In the genomic region with DNA sequence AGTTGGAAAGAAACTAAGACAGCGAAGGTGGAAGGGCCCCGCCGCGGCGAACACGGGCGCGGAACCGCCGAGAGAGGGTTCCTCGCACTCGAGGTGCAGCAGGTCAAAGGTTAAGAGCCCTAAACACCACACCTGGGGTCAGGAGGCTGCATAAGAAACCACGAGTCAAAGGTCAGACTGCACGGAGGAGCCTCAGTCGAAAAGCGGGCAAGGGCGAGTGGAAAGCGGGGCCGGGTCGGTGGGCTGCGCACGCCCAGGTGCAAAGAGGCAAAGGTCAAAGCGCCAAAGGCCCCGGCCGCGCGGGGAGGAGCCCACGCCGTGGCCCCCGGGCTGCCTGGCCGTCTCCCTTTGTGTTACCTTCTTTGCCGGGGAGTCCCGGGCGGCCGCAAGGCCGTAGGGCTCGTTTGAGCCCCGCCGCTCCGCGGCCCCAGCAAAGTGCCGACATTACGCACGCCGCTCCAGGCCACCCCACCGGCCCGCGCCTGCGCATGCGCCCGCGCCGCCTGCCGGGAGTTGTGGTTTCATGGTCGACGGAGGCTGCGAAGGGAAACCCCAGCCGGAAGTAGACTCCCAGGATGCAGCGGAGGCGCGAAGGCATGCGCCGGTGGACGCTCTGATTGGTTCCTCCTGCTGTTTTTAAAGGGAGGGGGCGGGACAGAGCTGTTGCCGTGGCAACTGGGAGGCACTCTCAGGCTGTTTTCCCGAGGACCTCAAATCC, we compare ENCODE assay signal across 1 cellular context.
TF ChIP-seq lines count a peak whose summit lies in the region.

POLRMT (minus strand) TSS at position 470 of the 718 bp plus-strand sequence; CDS start at position 445, 25 bp downstream.

TF ChIP-seq in GM12878, 131 proteins besides CTCF, POLR2A, EP300 and RAD21 (continued from another document and continues in another):
- TF ChIP-seq CUX1 (IDR thresholded peaks at IDR 0.05; ENCODE audit: insufficient replicate concordance, low read depth, low read length) (no peak), MTA3 (IDR thresholded peaks at IDR 0.05; ENCODE audit: borderline replicate concordance, low read length) (no peak), NRF1 (conservative IDR thresholded peaks at IDR 0.05; ENCODE audit: low read depth, low read length) (peak; percentile 79), YBX1 (IDR thresholded peaks at IDR 0.05) (no peak), DPF2 (IDR thresholded peaks at IDR 0.05) (no peak; the same call in 1 of the 2 replicates), TBL1XR1 (IDR thresholded peaks at IDR 0.05; ENCODE audit: low read depth, low read length) (no peak), BMI1 (IDR thresholded peaks at IDR 0.05; ENCODE audit: borderline replicate concordance) (peak; percentile 98), CBFB (IDR thresholded peaks at IDR 0.05; ENCODE audit: low read depth) (0 out of 2 replicates have a peak, but pooled peaks have one; percentile 18), HCFC1 (IDR thresholded peaks at IDR 0.05; ENCODE audit: low read length) (peak; percentile 86), SMC3 (IDR thresholded peaks at IDR 0.05; ENCODE audit: borderline replicate concordance, low read length) (no peak), YY1 (IDR thresholded peaks at IDR 0.05; ENCODE audit: low read depth, low read length) (peak; percentile 84), MEF2B (IDR thresholded peaks at IDR 0.05; ENCODE audit: partially characterized antibody, poor library complexity, severe bottlenecking) (peak; percentile 55), NR2C1 (IDR thresholded peaks at IDR 0.05) (peak; percentile 93), SIX5 (IDR thresholded peaks at IDR 0.05; ENCODE audit: low read depth, low read length, severe bottlenecking) (peak; percentile 76), ESRRA (IDR thresholded peaks at IDR 0.05; ENCODE audit: low read length) (peak; percentile 50; the same call in 1 of the 2 replicates), NFIC (IDR thresholded peaks at IDR 0.05; ENCODE audit: low read depth, low read length) (no peak), CBX3 (IDR thresholded peaks at IDR 0.05; ENCODE audit: borderline replicate concordance, low read depth) (no peak), EGR1 (IDR thresholded peaks at IDR 0.05; ENCODE audit: borderline replicate concordance in 1 of 2, low read depth in 2 of 2, low read length in 2 of 2) (no peak; a peak in 1 of 3 replicates), ETV6 (conservative IDR thresholded peaks at IDR 0.05 in 1 of 2, IDR thresholded peaks at IDR 0.05 in 1 of 2; ENCODE audit: borderline replicate concordance in 1 of 2, low read depth in 1 of 2) (no peak), IRF4 (IDR thresholded peaks at IDR 0.05; ENCODE audit: low read depth, low read length) (no peak), HSF1 (IDR thresholded peaks at IDR 0.05; ENCODE audit: low read depth, low read length) (no peak), KAT2A (conservative IDR thresholded peaks at IDR 0.05; ENCODE audit: control insufficient read depth, low read depth, low read length) (no peak), MEF2A (IDR thresholded peaks at IDR 0.05; ENCODE audit: insufficient read depth, low read depth, low read length) (no peak), JUND (IDR thresholded peaks at IDR 0.05; ENCODE audit: low read depth, low read length) (no peak), TCF7 (IDR thresholded peaks at IDR 0.05; ENCODE audit: borderline replicate concordance) (no peak), CHD2 (IDR thresholded peaks at IDR 0.05; ENCODE audit: borderline replicate concordance, low read depth, low read length) (peak; percentile 91), KLF5 (IDR thresholded peaks at IDR 0.05; ENCODE audit: partially characterized antibody) (peak; percentile 47), RB1 (IDR thresholded peaks at IDR 0.05; ENCODE audit: borderline replicate concordance) (no peak), JUNB (IDR thresholded peaks at IDR 0.05) (no peak), BCLAF1 (IDR thresholded peaks at IDR 0.05) (no peak), SREBF1 (IDR thresholded peaks at IDR 0.05; ENCODE audit: low read length) (peak; percentile 41; the same call in 1 of the 2 replicates)
- TF ChIP-seq, protein P1, sequence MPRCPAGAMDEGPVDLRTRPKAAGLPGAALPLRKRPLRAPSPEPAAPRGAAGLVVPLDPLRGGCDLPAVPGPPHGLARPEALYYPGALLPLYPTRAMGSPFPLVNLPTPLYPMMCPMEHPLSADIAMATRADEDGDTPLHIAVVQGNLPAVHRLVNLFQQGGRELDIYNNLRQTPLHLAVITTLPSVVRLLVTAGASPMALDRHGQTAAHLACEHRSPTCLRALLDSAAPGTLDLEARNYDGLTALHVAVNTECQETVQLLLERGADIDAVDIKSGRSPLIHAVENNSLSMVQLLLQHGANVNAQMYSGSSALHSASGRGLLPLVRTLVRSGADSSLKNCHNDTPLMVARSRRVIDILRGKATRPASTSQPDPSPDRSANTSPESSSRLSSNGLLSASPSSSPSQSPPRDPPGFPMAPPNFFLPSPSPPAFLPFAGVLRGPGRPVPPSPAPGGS (IDR thresholded peaks at IDR 0.05; ENCODE audit: borderline replicate concordance, insufficient read depth, low read depth, low read length, poor library complexity, severe bottlenecking): no peak
- TF ChIP-seq, protein P2, sequence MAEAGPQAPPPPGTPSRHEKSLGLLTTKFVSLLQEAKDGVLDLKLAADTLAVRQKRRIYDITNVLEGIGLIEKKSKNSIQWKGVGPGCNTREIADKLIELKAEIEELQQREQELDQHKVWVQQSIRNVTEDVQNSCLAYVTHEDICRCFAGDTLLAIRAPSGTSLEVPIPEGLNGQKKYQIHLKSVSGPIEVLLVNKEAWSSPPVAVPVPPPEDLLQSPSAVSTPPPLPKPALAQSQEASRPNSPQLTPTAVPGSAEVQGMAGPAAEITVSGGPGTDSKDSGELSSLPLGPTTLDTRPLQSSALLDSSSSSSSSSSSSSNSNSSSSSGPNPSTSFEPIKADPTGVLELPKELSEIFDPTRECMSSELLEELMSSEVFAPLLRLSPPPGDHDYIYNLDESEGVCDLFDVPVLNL (IDR thresholded peaks at IDR 0.05; ENCODE audit: low read depth, low read length): no peak
- TF ChIP-seq, protein P3, sequence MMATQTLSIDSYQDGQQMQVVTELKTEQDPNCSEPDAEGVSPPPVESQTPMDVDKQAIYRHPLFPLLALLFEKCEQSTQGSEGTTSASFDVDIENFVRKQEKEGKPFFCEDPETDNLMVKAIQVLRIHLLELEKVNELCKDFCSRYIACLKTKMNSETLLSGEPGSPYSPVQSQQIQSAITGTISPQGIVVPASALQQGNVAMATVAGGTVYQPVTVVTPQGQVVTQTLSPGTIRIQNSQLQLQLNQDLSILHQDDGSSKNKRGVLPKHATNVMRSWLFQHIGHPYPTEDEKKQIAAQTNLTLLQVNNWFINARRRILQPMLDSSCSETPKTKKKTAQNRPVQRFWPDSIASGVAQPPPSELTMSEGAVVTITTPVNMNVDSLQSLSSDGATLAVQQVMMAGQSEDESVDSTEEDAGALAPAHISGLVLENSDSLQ (IDR thresholded peaks at IDR 0.05): peak; percentile 98
- TF ChIP-seq, protein P4, sequence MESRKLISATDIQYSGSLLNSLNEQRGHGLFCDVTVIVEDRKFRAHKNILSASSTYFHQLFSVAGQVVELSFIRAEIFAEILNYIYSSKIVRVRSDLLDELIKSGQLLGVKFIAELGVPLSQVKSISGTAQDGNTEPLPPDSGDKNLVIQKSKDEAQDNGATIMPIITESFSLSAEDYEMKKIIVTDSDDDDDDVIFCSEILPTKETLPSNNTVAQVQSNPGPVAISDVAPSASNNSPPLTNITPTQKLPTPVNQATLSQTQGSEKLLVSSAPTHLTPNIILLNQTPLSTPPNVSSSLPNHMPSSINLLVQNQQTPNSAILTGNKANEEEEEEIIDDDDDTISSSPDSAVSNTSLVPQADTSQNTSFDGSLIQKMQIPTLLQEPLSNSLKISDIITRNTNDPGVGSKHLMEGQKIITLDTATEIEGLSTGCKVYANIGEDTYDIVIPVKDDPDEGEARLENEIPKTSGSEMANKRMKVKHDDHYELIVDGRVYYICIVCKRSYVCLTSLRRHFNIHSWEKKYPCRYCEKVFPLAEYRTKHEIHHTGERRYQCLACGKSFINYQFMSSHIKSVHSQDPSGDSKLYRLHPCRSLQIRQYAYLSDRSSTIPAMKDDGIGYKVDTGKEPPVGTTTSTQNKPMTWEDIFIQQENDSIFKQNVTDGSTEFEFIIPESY (IDR thresholded peaks at IDR 0.05): no peak
- TF ChIP-seq, protein P5, sequence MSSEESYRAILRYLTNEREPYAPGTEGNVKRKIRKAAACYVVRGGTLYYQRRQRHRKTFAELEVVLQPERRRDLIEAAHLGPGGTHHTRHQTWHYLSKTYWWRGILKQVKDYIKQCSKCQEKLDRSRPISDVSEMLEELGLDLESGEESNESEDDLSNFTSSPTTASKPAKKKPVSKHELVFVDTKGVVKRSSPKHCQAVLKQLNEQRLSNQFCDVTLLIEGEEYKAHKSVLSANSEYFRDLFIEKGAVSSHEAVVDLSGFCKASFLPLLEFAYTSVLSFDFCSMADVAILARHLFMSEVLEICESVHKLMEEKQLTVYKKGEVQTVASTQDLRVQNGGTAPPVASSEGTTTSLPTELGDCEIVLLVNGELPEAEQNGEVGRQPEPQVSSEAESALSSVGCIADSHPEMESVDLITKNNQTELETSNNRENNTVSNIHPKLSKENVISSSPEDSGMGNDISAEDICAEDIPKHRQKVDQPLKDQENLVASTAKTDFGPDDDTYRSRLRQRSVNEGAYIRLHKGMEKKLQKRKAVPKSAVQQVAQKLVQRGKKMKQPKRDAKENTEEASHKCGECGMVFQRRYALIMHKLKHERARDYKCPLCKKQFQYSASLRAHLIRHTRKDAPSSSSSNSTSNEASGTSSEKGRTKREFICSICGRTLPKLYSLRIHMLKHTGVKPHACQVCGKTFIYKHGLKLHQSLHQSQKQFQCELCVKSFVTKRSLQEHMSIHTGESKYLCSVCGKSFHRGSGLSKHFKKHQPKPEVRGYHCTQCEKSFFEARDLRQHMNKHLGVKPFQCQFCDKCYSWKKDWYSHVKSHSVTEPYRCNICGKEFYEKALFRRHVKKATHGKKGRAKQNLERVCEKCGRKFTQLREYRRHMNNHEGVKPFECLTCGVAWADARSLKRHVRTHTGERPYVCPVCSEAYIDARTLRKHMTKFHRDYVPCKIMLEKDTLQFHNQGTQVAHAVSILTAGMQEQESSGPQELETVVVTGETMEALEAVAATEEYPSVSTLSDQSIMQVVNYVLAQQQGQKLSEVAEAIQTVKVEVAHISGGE (CRISPR knock-in tag; IDR thresholded peaks at IDR 0.05): no peak
